ENCODE assay signal across 20 cellular contexts in genomic region chr4:24197891-24198290, GRCh38.
DNase-seq lines count a peak whose midpoint lies in the region; FAIRE-seq and TF ChIP-seq lines count a peak whose summit lies in the region.
"Had no signal": no experiment of that assay in that cellular context is flagged by ENCODE, and none has a peak within 500 bp of the region (broad histone marks: within the 10 kb centered on the region; RNA-seq: fewer than 3 reads in every experiment).

No MANE protein-coding gene starts in this region.

- no CpG with 5 or more reads among the region's 1 CpG for WGBS in mesendoderm (ENCODE audit: extremely low coverage, insufficient coverage, low lambda C conversion rate)

- no peaks in the 10 kb centered on the region for H3K79me2 ChIP-seq in mesendoderm (ENCODE audit: control insufficient read depth, insufficient read depth, low read length)

- H3K27ac ChIP-seq in mesendoderm (ENCODE audit: low read depth, low read length) (no peak overlapping the region), kidney (ENCODE audit: low read depth in 2 of 2, low read length in 2 of 2) (no peak overlapping the region)
- H3K27ac ChIP-seq: 22Rv1, BLaER1, C4-2B had no signal

- intact Hi-C loops in kidney (cut with DNase I): no loop called here

- H4K5ac ChIP-seq in mesendoderm (ENCODE audit: low read length): no peak overlapping the region

- no peak overlapping the region for H2BK5ac ChIP-seq in mesendoderm (ENCODE audit: low read length)

- no peak overlapping the region for H3K9ac ChIP-seq in adipocyte (ENCODE audit: low read length)
- no peak overlapping the region for H3K9ac ChIP-seq in mesendoderm (ENCODE audit: low read length)
- no peak overlapping the region for H3K9ac ChIP-seq in kidney (ENCODE audit: low read length in 2 of 2)
- H3K9ac ChIP-seq: BLaER1 had no signal

- no peaks in the 10 kb centered on the region for H3K79me1 ChIP-seq in mesendoderm (ENCODE audit: low read length)

- H2BK15ac ChIP-seq in mesendoderm (replicated peaks; ENCODE audit: low read depth): no peak overlapping the region

- H3K4ac ChIP-seq in mesendoderm (ENCODE audit: low read depth, low read length): no peak overlapping the region

- H3K23ac ChIP-seq in mesendoderm (ENCODE audit: low read length): no peak overlapping the region

- no peak overlapping the region for H4K8ac ChIP-seq in mesendoderm (ENCODE audit: low read depth, low read length)

- H2AK5ac ChIP-seq in mesendoderm (ENCODE audit: low read length): no peak overlapping the region

- peak; percentile 24 to 49 for DNase-seq in NCI-H526 (lab: John Stamatoyannopoulos, UW)
- DNase-seq in NCI-H526 treated with DMSO at 0.1 percent for 48 hours (lab: John Stamatoyannopoulos, UW): no peak
- DNase-seq in adipocyte (ENCODE audit: low read depth): peak; percentile 15
- DNase-seq in mesendoderm: peak; percentile 32
- no peak for DNase-seq in NCI-H2196 treated with DMSO at 0.1 percent for 48 hours (lab: John Stamatoyannopoulos, UW; ENCODE audit: unreplicated experiment)
- DNase-seq in kidney: no peak
- DNase-seq: Caco-2; CD4-positive, CD25-positive, alpha-beta regulatory T cell; CD8-positive, alpha-beta T cell; DMS153; DND-41; H7; HCEC 1CT had no signal

- no peak overlapping the region for H3K4me3 ChIP-seq in adipocyte (ENCODE audit: low read length)
- no peak overlapping the region for H3K4me3 ChIP-seq in mesendoderm (ENCODE audit: low read length)
- no peak overlapping the region for H3K4me3 ChIP-seq in kidney (ENCODE audit: low read length in 2 of 2)
- H3K4me3 ChIP-seq: BLaER1 had no signal

- no peak overlapping the region for H3K4me2 ChIP-seq in mesendoderm (ENCODE audit: low read length)
- H3K4me2 ChIP-seq: BLaER1 had no signal

- H3K27me3 ChIP-seq in adipocyte (replicated peaks; ENCODE audit: control insufficient read depth, insufficient read depth, low read length) (no peaks in the 10 kb centered on the region), mesendoderm (ENCODE audit: insufficient read depth, low read length, poor library complexity) (no peaks in the 10 kb centered on the region)
- H3K27me3 ChIP-seq: BLaER1 had no signal

- H2BK120ac ChIP-seq in mesendoderm (ENCODE audit: low read depth, low read length): no peak overlapping the region

- H3K56ac ChIP-seq in mesendoderm (ENCODE audit: low read length): no peak overlapping the region

- no peaks in the 10 kb centered on the region for H3K4me1 ChIP-seq in adipocyte (ENCODE audit: control insufficient read depth, insufficient read depth, low read length)
- no peaks in the 10 kb centered on the region for H3K4me1 ChIP-seq in mesendoderm (ENCODE audit: control insufficient read depth, low read depth, low read length)
- no peaks in the 10 kb centered on the region for H3K4me1 ChIP-seq in kidney (ENCODE audit: control insufficient read depth in 1 of 2, insufficient read depth in 1 of 2, low read depth in 1 of 2, low read length in 2 of 2)
- H3K4me1 ChIP-seq: BLaER1, Caco-2 had no signal

- FAIRE-seq in kidney (lab: Jason Lieb, UNC): no peak
- FAIRE-seq: A204.1, G401.6, GM12892, H1 had no signal

- no peaks in the 10 kb centered on the region for H3K36me3 ChIP-seq in adipocyte (ENCODE audit: control insufficient read depth, insufficient read depth, low read length, severe bottlenecking)
- no peaks in the 10 kb centered on the region for H3K36me3 ChIP-seq in mesendoderm (ENCODE audit: control insufficient read depth, insufficient read depth, low read length)
- H3K36me3 ChIP-seq in kidney (ENCODE audit: control insufficient read depth in 1 of 2, insufficient read depth in 2 of 2, low read length in 2 of 2): no peaks in the 10 kb centered on the region
- H3K36me3 ChIP-seq: BLaER1 had no signal

- no peak overlapping the region for H3K18ac ChIP-seq in mesendoderm (ENCODE audit: low read length)

- TF ChIP-seq CTCF in kidney (IDR thresholded peaks at IDR 0.05; ENCODE audit: borderline replicate concordance, extremely low read depth, insufficient read depth): no peak

- H3K9me3 ChIP-seq in adipocyte (ENCODE audit: control insufficient read depth, low read length): no peaks in the 10 kb centered on the region
- no peaks in the 10 kb centered on the region for H3K9me3 ChIP-seq in kidney (ENCODE audit: control insufficient read depth in 1 of 2, low read length in 2 of 2)
- H3K9me3 ChIP-seq: BLaER1, Caco-2 had no signal

Comparison
In these comparisons a context has a peak if more than half of its experiments do, and no peak if none do; other contexts are left out.
1. DNase-seq: peak in NCI-H526 (2 of 2), adipocyte (single experiment) and mesendoderm (single experiment); none in NCI-H526 treated with DMSO at 0.1 percent for 48 hours (single experiment), NCI-H2196 treated with DMSO at 0.1 percent for 48 hours (single experiment) and kidney (single experiment).